Comparison of ENCODE assay signal across 9 cellular contexts in genomic region chr2:58107803-58108710, GRCh38.
DNase-seq lines count a peak whose midpoint lies in the region; ATAC-seq and TF ChIP-seq lines count a peak whose summit lies in the region.
"Had no signal": no experiment of that assay in that cellular context is flagged by ENCODE, and none has a peak within 500 bp of the region (broad histone marks: within the 10 kb centered on the region; RNA-seq: fewer than 3 reads in every experiment).

No MANE protein-coding gene starts in this region.

- H3K36me3 Mint-ChIP-seq in stimulated activated effector memory CD8-positive, alpha-beta T cell treated with anti-CD3 and anti-CD28 coated beads, Interleukin-12 subunit alpha, Interleukin-12 subunit beta, amount 100 ng/mL, for 72 hours: no peaks in the 10 kb centered on the region
- H3K36me3 Mint-ChIP-seq in glutamatergic neuron (ENCODE audit: unreplicated experiment): no peaks in the 10 kb centered on the region

- peak; percentile 35 for DNase-seq in HFF-Myc (ENCODE audit: extremely low read depth, low read depth)
- DNase-seq in RPMI7951 (ENCODE audit: low read depth): peak; percentile 93
- peak; percentile 90 to 92 for DNase-seq in fibroblast of lung (ENCODE audit: low read depth in 2 of 2)
- DNase-seq in stimulated activated effector memory CD8-positive, alpha-beta T cell treated with anti-CD3 and anti-CD28 coated beads, Interleukin-12 subunit alpha, Interleukin-12 subunit beta, amount 100 ng/mL, for 72 hours (ENCODE audit: low spot score in 2 of 2): no peak
- DNase-seq in OCI-M2 (lab: John Stamatoyannopoulos, UW; ENCODE audit: unreplicated experiment): no peak
- no peak for DNase-seq in 8988T
- no peak for DNase-seq in glutamatergic neuron
- DNase-seq: activated CD8-positive, alpha-beta memory T cell treated with anti-CD3 and anti-CD28 coated beads, Interleukin-2, amount 50 U/mL, for 48 hours; NCI-H187 treated with DMSO at 0.1 percent for 48 hours had no signal

- TF ChIP-seq CTCF in HFF-Myc (IDR thresholded peaks at IDR 0.05; ENCODE audit: low read depth, low read length, missing control alignments) (no peak), fibroblast of lung (conservative IDR thresholded peaks at IDR 0.05 in 1 of 2, IDR thresholded peaks at IDR 0.05 in 1 of 2; ENCODE audit: low read depth in 1 of 2, low read length in 2 of 2) (no peak), glutamatergic neuron (IDR thresholded peaks at IDR 0.05; ENCODE audit: partially characterized antibody, unreplicated experiment) (no peak)

- H3K27ac Mint-ChIP-seq in stimulated activated effector memory CD8-positive, alpha-beta T cell treated with anti-CD3 and anti-CD28 coated beads, Interleukin-12 subunit alpha, Interleukin-12 subunit beta, amount 100 ng/mL, for 72 hours: peak overlapping the region; percentile 32
- H3K27ac Mint-ChIP-seq in glutamatergic neuron (ENCODE audit: unreplicated experiment): no peak overlapping the region

- H3K4me2 ChIP-seq in fibroblast of lung (ENCODE audit: extremely low read depth, insufficient read depth, low read length): peak overlapping the region; percentile 93

- ATAC-seq in stimulated activated effector memory CD8-positive, alpha-beta T cell treated with anti-CD3 and anti-CD28 coated beads, Interleukin-12 subunit alpha, Interleukin-12 subunit beta, amount 100 ng/mL, for 72 hours: peak; percentile 100

- no peaks in the 10 kb centered on the region for H3K9me3 Mint-ChIP-seq in stimulated activated effector memory CD8-positive, alpha-beta T cell treated with anti-CD3 and anti-CD28 coated beads, Interleukin-12 subunit alpha, Interleukin-12 subunit beta, amount 100 ng/mL, for 72 hours
- no peaks in the 10 kb centered on the region for H3K9me3 Mint-ChIP-seq in glutamatergic neuron (ENCODE audit: unreplicated experiment)

- no peak overlapping the region for H3K4me3 Mint-ChIP-seq in stimulated activated effector memory CD8-positive, alpha-beta T cell treated with anti-CD3 and anti-CD28 coated beads, Interleukin-12 subunit alpha, Interleukin-12 subunit beta, amount 100 ng/mL, for 72 hours
- no peak overlapping the region for H3K4me3 Mint-ChIP-seq in glutamatergic neuron (ENCODE audit: unreplicated experiment)

- no peaks in the 10 kb centered on the region for H3K27me3 ChIP-seq in fibroblast of lung (ENCODE audit: control insufficient read depth, insufficient read depth, low read length)

- H2AFZ ChIP-seq in fibroblast of lung (ENCODE audit: low read length): peak overlapping the region; percentile 74

- H3K79me2 ChIP-seq in fibroblast of lung (ENCODE audit: control insufficient read depth, insufficient read depth, low read length): no peaks in the 10 kb centered on the region

- H3K4me1 Mint-ChIP-seq in stimulated activated effector memory CD8-positive, alpha-beta T cell treated with anti-CD3 and anti-CD28 coated beads, Interleukin-12 subunit alpha, Interleukin-12 subunit beta, amount 100 ng/mL, for 72 hours: peaks cover 20% of the 10 kb centered on the region
- no peaks in the 10 kb centered on the region for H3K4me1 Mint-ChIP-seq in glutamatergic neuron (ENCODE audit: low read depth, unreplicated experiment)

- H4K20me1 ChIP-seq in fibroblast of lung (ENCODE audit: control insufficient read depth, extremely low read depth, insufficient read depth, low read length): no peaks in the 10 kb centered on the region

- H3K27me3 Mint-ChIP-seq in glutamatergic neuron (ENCODE audit: unreplicated experiment): no peaks in the 10 kb centered on the region

- H3K4me1 ChIP-seq in fibroblast of lung (ENCODE audit: control insufficient read depth, extremely low read depth, insufficient read depth, low read length): peaks cover 6% of the 10 kb centered on the region

- peak overlapping the region; percentile 49 for H3K9ac ChIP-seq in fibroblast of lung (ENCODE audit: insufficient read depth, low read length)

- H3K9me3 ChIP-seq in fibroblast of lung (ENCODE audit: control insufficient read depth, insufficient read depth, low read depth, low read length): no peaks in the 10 kb centered on the region

- no peaks in the 10 kb centered on the region for H3K36me3 ChIP-seq in fibroblast of lung (ENCODE audit: control insufficient read depth, insufficient read depth, low read length)

- no peak overlapping the region for H3K4me3 ChIP-seq in HFF-Myc (replicated peaks; ENCODE audit: low read depth, low read length)
- H3K4me3 ChIP-seq in fibroblast of lung (replicated peaks in 1 of 4; ENCODE audit: control extremely low read depth in 1 of 4, insufficient read depth in 1 of 4, low read depth in 3 of 4, low read length in 4 of 4): peak overlapping the region in 3 of 4 experiments; percentile 6 to 29 (median 24)

- H3K27ac ChIP-seq in fibroblast of lung (ENCODE audit: insufficient read depth, low read length): peak overlapping the region; percentile 93

Comparison
In these comparisons a context has a peak if more than half of its experiments do, and no peak if none do; other contexts are left out.
1. DNase-seq: peak in HFF-Myc (single experiment), RPMI7951 (single experiment) and fibroblast of lung (2 of 2); none in stimulated activated effector memory CD8-positive, alpha-beta T cell treated with anti-CD3 and anti-CD28 coated beads, Interleukin-12 subunit alpha, Interleukin-12 subunit beta, amount 100 ng/mL, for 72 hours (0 of 2), OCI-M2 (single experiment), 8988T (single experiment) and glutamatergic neuron (single experiment).